Comparison of ENCODE assay signal across 1 cellular context in the genomic region with DNA sequence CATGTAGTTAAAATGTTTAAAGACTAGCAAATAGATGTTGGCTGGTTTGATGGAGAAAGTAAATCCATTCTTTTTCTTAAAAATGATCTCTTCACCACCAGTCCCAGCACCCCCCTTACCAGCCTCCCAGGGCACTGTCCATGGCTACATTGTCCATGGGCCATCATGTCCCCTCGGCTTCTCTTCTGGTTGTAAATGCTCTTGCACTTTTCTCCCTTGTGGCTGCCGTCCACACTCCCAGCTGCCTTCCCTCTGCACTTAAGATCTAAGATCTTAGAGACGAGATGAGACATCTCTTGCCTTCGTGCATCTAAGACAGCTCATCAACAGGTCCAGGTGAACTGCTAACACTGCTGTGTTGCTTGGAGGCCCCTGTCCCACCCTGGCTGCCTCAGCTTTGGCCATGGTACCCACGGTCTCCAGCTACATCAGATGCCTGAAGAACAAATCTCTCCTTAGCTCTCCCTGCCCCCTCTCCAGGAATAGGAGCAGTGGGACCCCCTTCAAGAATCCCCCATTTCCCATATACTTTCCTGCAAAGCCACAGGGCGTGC.
TF ChIP-seq lines count a peak whose summit lies in the region.

No MANE protein-coding gene starts in this region.

TF ChIP-seq in endothelial cell of umbilical vein, 7 proteins besides CTCF, POLR2A, EP300 and RAD21:
- TF ChIP-seq GATA2 (IDR thresholded peaks at IDR 0.05; ENCODE audit: insufficient read depth, insufficient read length, low read depth, low read length) (no peak), POLR2AphosphoS5 (IDR thresholded peaks at IDR 0.05; ENCODE audit: insufficient read depth, low read depth, low read length) (peak; percentile 27)
TF ChIP-seq in endothelial cell of umbilical vein: peak in this region for 1.
